Comparison of ENCODE assay signal across 9 cellular contexts in the genomic region with DNA sequence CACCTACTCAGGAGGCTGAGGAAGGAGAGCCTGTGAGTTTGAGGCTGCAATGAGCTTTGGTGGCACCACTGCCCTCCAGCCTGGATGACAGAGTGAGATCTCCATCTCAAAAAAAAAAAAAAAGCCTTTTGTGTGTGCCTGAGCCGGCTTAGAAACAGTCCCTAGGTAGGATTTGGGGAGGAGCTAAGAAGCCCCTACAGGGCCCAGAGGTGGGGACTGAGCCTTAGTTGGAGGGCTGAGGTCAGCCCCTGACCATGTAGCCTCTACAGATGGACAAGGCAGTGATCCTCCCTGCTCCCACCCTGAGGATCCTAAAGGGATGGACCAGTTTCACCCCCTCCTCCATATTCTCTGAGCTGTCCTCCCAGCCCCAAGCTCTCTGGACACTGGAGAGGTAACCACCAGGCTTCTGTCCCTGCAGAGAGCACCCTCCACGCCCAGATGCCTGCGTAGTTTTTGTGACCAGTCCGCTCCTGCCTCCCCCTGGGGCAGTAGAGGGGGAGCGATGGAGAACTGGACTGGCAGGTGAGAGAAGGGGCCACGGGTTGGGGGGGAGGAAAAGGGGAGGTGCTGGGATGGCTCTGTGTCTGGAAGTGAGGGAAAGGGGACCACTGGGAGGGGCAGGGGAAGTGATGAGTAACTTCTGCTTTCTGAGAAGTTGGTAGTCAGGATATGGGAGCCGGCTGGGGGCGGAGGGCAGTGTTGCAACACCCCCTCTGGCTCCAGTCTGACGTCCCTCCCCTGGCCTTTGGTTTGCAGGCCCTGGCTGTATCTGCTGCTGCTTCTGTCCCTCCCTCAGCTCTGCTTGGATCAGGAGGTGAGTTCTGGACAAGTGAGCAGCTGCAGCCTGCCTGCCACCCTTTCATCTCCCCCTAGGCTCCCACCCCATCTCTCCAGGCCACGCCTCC. TPM values are rescaled to one million over a fixed set of nuclear protein-coding genes. Genes with fewer than 3 reads are reported as not detected.
A peak's percentile ranks its signal among the peaks of the same experiment; 100 is the strongest.
DNase-seq lines count a peak whose midpoint lies in the region; ATAC-seq and TF ChIP-seq lines count a peak whose summit lies in the region.
"Had no signal": no experiment of that assay in that cellular context is flagged by ENCODE, and none has a peak within 500 bp of the region (broad histone marks: within the 10 kb centered on the region; RNA-seq: fewer than 3 reads in every experiment).

No MANE protein-coding gene starts in this region.

- 29 to 42% (median 32%) methylated on average over 10 of the region's 10 CpGs for WGBS in psoas muscle, 3 donors

- peak overlapping the region; percentile 78 for H3K27ac ChIP-seq in psoas muscle

- H3K4me1 ChIP-seq in adipocyte (ENCODE audit: control insufficient read depth, insufficient read depth, low read length) (peaks cover 41% of the 10 kb centered on the region), psoas muscle (peaks cover 10% of the 10 kb centered on the region)

- no peak for TF ChIP-seq CTCF in psoas muscle (IDR thresholded peaks at IDR 0.05)

- peak; percentile 41 for DNase-seq in activated CD8-positive, alpha-beta memory T cell treated with anti-CD3 and anti-CD28 coated beads, Interleukin-2, amount 10 ng/mL, durations not matched to agents 7 days and 5 days
- DNase-seq in activated CD8-positive, alpha-beta memory T cell treated with anti-CD3 and anti-CD28 coated beads for 24 hours: no peak
- DNase-seq in adipocyte (ENCODE audit: low read depth) (peak; percentile 95), left cardiac atrium (peak; percentile 92), psoas muscle (peak; percentile 91 to 92), RKO (ENCODE audit: low spot score) (no peak)

- H3K4me1 Mint-ChIP-seq in activated CD8-positive, alpha-beta memory T cell treated with anti-CD3 and anti-CD28 coated beads, Interleukin-2, amount 10 ng/mL, durations not matched to agents 7 days and 5 days: peaks cover 24% of the 10 kb centered on the region

- CTCF ChIA-PET in activated CD8-positive, alpha-beta memory T cell treated with anti-CD3 and anti-CD28 coated beads, Interleukin-2, amount 10 ng/mL, durations not matched to agents 7 days and 5 days (lab: Charles Lee): interaction anchor here (0.8 to 1.8 kb wide), 5 partner anchors 9 to 57 kb away, joined by 3 to 17 read pairs (median 4); a partner anchor contains a TSS

- H3K9me3 Mint-ChIP-seq in activated CD8-positive, alpha-beta memory T cell treated with anti-CD3 and anti-CD28 coated beads, Interleukin-2, amount 10 ng/mL, durations not matched to agents 7 days and 5 days (ENCODE audit: low read depth): no peaks in the 10 kb centered on the region
- H3K9me3 Mint-ChIP-seq: CD4-positive, alpha-beta memory T cell had no signal

- H3K4me3 Mint-ChIP-seq in activated CD8-positive, alpha-beta memory T cell treated with anti-CD3 and anti-CD28 coated beads, Interleukin-2, amount 10 ng/mL, durations not matched to agents 7 days and 5 days: no peak overlapping the region

- H3K9ac ChIP-seq in adipocyte (ENCODE audit: low read length): peak overlapping the region; percentile 94

- H3K27ac Mint-ChIP-seq in activated CD8-positive, alpha-beta memory T cell treated with anti-CD3 and anti-CD28 coated beads, Interleukin-2, amount 10 ng/mL, durations not matched to agents 7 days and 5 days: no peak overlapping the region

- H3K9me3 ChIP-seq in adipocyte (ENCODE audit: control insufficient read depth, low read length) (no peaks in the 10 kb centered on the region), psoas muscle (no peaks in the 10 kb centered on the region)

- H3K27me3 ChIP-seq in adipocyte (replicated peaks; ENCODE audit: control insufficient read depth, insufficient read depth, low read length) (no peaks in the 10 kb centered on the region), psoas muscle (ENCODE audit: insufficient read depth in 3 of 3, low read length in 2 of 3) (no peaks in the 10 kb centered on the region)

- intact Hi-C loops in left cardiac atrium (cut with DNase I): no loop called here
- intact Hi-C loops in psoas muscle (cut with DNase I): no loop called here

- H3K27me3 Mint-ChIP-seq in activated CD8-positive, alpha-beta memory T cell treated with anti-CD3 and anti-CD28 coated beads, Interleukin-2, amount 10 ng/mL, durations not matched to agents 7 days and 5 days: peaks cover 25% of the 10 kb centered on the region

- peaks cover 18% of the 10 kb centered on the region for H3K36me3 ChIP-seq in adipocyte (ENCODE audit: control insufficient read depth, insufficient read depth, low read length, severe bottlenecking)
- H3K36me3 ChIP-seq in psoas muscle (ENCODE audit: insufficient read depth in 1 of 2, low read depth in 1 of 2): peaks cover 0 to 15% of the 10 kb centered on the region in 2 donors

- no peaks in the 10 kb centered on the region for H3K36me3 Mint-ChIP-seq in activated CD8-positive, alpha-beta memory T cell treated with anti-CD3 and anti-CD28 coated beads, Interleukin-2, amount 10 ng/mL, durations not matched to agents 7 days and 5 days

- H3K4me3 ChIP-seq in adipocyte (ENCODE audit: low read length) (peak overlapping the region; percentile 60), psoas muscle (no peak overlapping the region)

- ATAC-seq in activated CD8-positive, alpha-beta memory T cell treated with anti-CD3 and anti-CD28 coated beads, Interleukin-2, amount 10 ng/mL, durations not matched to agents 7 days and 5 days: no peak
- ATAC-seq in left cardiac atrium: peak; percentile 55 to 65
- ATAC-seq in psoas muscle: peak; percentile 35 to 72 (median 56)
- ATAC-seq in HG02938 (IDR thresholded peaks at IDR 0.05; ENCODE audit: unreplicated experiment): no peak
- no peak for ATAC-seq in GM18498 (IDR thresholded peaks at IDR 0.05; ENCODE audit: unreplicated experiment)

RNA-seq across cellular contexts. Expression of a gene that starts 2.8 kb away (rescaled TPM):
- total RNA-seq in activated CD8-positive, alpha-beta memory T cell treated with anti-CD3 and anti-CD28 coated beads, Interleukin-2, amount 10 ng/mL, durations not matched to agents 7 days and 5 days: under 1 TPM; 0.18 to 0.35 TPM
- total RNA-seq in left cardiac atrium (10 to 100 TPM; 31.5 to 62.5 TPM), psoas muscle (100 to 1,000 TPM in 1 of 4 donors, 10 to 100 TPM in 3; 17.1 to 109 (median 31.6) TPM)
- polyA plus RNA-seq in psoas muscle: 10 to 100 TPM in 2 of 3 donors, 1 to 10 TPM in 1; 7.4 to 32.6 (median 20.4) TPM

RNA-seq across cellular contexts. Expression of a gene that starts 27.4 kb away (rescaled TPM):
- total RNA-seq in activated CD8-positive, alpha-beta memory T cell treated with anti-CD3 and anti-CD28 coated beads, Interleukin-2, amount 10 ng/mL, durations not matched to agents 7 days and 5 days: 100 to 1,000 TPM; 373 to 408 TPM
- total RNA-seq in left cardiac atrium: 100 to 1,000 TPM; 103 to 146 TPM
- 100 to 1,000 TPM; 101 to 192 (median 129) TPM for total RNA-seq in psoas muscle
- polyA plus RNA-seq in psoas muscle: 100 to 1,000 TPM in 2 of 3 donors, 10 to 100 TPM in 1; 97.2 to 179 (median 108) TPM

RNA-seq across cellular contexts. Expression of a gene that starts 36.5 kb away (rescaled TPM):
- under 1 TPM in 1 of 2 experiments, not detected in 1; 0.59 TPM for total RNA-seq in activated CD8-positive, alpha-beta memory T cell treated with anti-CD3 and anti-CD28 coated beads, Interleukin-2, amount 10 ng/mL, durations not matched to agents 7 days and 5 days
- total RNA-seq in left cardiac atrium: not detected
- not detected for total RNA-seq in psoas muscle
- polyA plus RNA-seq in psoas muscle: 1 to 10 TPM in 1 of 3 donors, under 1 TPM in 2; 0.38 to 1.2 (median 0.39) TPM

RNA-seq across cellular contexts. Expression of a gene that starts 44.1 kb away (rescaled TPM):
- total RNA-seq in activated CD8-positive, alpha-beta memory T cell treated with anti-CD3 and anti-CD28 coated beads, Interleukin-2, amount 10 ng/mL, durations not matched to agents 7 days and 5 days: 1 to 10 TPM; 1.0 to 1.3 TPM
- total RNA-seq in left cardiac atrium (10 to 100 TPM; 40.6 to 42.2 TPM), psoas muscle (1 to 10 TPM; 2.9 to 4.6 (median 4.1) TPM)
- polyA plus RNA-seq in psoas muscle: 1 to 10 TPM; 1.8 to 8.5 (median 2.7) TPM
- polyA plus RNA-seq: CD4-positive, alpha-beta memory T cell had no signal

Comparison
In these comparisons a context has a peak if more than half of its experiments do, and no peak if none do; other contexts are left out.
1. DNase-seq: peak in activated CD8-positive, alpha-beta memory T cell treated with anti-CD3 and anti-CD28 coated beads, Interleukin-2, amount 10 ng/mL, durations not matched to agents 7 days and 5 days (single experiment), adipocyte (single experiment), left cardiac atrium (single experiment) and psoas muscle (2 of 2); none in activated CD8-positive, alpha-beta memory T cell treated with anti-CD3 and anti-CD28 coated beads for 24 hours (single experiment) and RKO (single experiment).
2. ATAC-seq: peak in left cardiac atrium (2 of 2) and psoas muscle (4 of 4); none in activated CD8-positive, alpha-beta memory T cell treated with anti-CD3 and anti-CD28 coated beads, Interleukin-2, amount 10 ng/mL, durations not matched to agents 7 days and 5 days (single experiment), HG02938 (single experiment) and GM18498 (single experiment).
3. RNA of a gene that starts 2.8 kb away (total RNA-seq): 31.5 to 62.5 TPM in left cardiac atrium and 17.1 to 109 TPM in psoas muscle; 0.18 to 0.35 TPM in activated CD8-positive, alpha-beta memory T cell treated with anti-CD3 and anti-CD28 coated beads, Interleukin-2, amount 10 ng/mL, durations not matched to agents 7 days and 5 days; every median in the first group is over 10 times any median in the second.